In the genomic region with DNA sequence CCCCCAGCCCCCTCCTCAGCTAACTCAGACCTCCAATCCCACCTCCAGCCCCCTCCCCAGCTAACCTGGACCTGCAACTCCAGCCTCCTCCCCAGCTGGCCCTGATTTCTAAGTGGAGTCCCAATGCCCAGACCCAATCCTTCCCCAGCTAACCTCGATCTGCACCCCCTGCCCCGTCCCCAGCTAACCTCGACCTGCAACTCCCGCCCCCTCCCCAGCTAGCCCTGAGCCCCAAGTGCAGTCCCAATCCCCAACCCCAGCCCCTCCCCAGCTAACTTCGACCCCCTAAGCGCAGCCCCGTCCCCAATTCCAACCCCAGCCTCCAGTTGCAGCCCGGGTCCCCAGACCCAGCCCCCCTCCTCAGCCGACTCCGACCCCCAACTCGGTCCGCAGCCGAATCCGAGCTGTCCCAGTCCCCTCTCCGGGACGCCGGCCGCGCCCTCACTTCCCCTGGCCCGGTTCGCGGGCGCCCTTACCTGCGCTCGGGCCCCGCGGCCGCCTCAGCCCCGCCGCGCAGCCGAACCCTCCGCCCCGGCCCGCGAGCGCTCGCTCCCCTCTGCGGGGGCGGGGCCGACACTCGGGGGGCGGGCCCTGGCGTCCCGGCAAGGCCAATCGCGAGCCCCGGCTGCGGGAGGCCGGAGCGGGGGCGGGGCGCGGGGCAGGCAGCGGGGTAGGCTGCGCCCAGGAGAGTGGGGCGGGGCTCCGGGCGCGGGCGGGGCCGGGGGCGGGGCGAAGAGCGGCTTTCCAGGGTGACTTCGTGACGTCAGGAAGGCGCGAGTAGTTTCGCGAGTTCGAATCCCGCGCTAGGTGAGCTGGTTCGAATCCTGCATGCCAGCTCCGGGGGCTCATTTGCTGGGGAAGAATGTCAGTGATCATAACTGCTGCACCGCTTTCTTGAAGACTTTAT, we compare ENCODE assay signal across 8 cellular contexts. TPM values are rescaled to one million over a fixed set of nuclear protein-coding genes. Genes with fewer than 3 reads are reported as not detected.
DNase-seq lines count a peak whose midpoint lies in the region; ATAC-seq and TF ChIP-seq lines count a peak whose summit lies in the region.

A gene (minus strand): TSS at position 525 of the 907 bp plus-strand sequence. CDS start 182,006 bp downstream, outside the sequence.

- peak; percentile 84 for ATAC-seq in GM19023 (IDR thresholded peaks at IDR 0.05; ENCODE audit: unreplicated experiment)
- ATAC-seq in HG03460 (IDR thresholded peaks at IDR 0.05; ENCODE audit: unreplicated experiment) = peak; percentile 69
- ATAC-seq in naive thymus-derived CD8-positive, alpha-beta T cell = peak; percentile 99

- peaks cover 4% of the 10 kb centered on the region for H3K4me1 Mint-ChIP-seq in activated T-helper 2 cell treated with anti-CD3 and anti-CD28 coated beads, Interferon-gamma antibody, Interleukin-2, Interleukin-4, amounts not matched to agents 10 μg/mL and 5 μg/mL and 100 μg/mL, durations not matched to agents 14 hours and 24 hours and 36 hours (ENCODE audit: low read depth)
- H3K4me1 Mint-ChIP-seq in naive thymus-derived CD8-positive, alpha-beta T cell = peaks cover 23 to 41% (median 36%) of the 10 kb centered on the region in 4 donors

- POLR2A ChIA-PET in naive thymus-derived CD8-positive, alpha-beta T cell (lab: Charles Lee) = interaction anchor here (0.6 to 2.3 kb wide), 4 partner anchors 8 to 726 kb away, joined by 3 to 6 read pairs (median 3); a partner anchor contains a TSS

- H3K36me3 Mint-ChIP-seq in activated T-helper 2 cell treated with anti-CD3 and anti-CD28 coated beads, Interferon-gamma antibody, Interleukin-2, Interleukin-4, amounts not matched to agents 10 μg/mL and 5 μg/mL and 100 μg/mL, durations not matched to agents 14 hours and 24 hours and 36 hours (ENCODE audit: low read depth) = no peaks in the 10 kb centered on the region
- H3K36me3 Mint-ChIP-seq in naive thymus-derived CD8-positive, alpha-beta T cell = no peaks in the 10 kb centered on the region

- DNase-seq in AG08395 (ENCODE audit: low spot score) (peak; percentile 98), Peyer's patch (peak; percentile 94 to 97 (median 97)), fibroblast of mammary gland (ENCODE audit: low read depth) (peak; percentile 70)
- DNase-seq in activated T-helper 2 cell treated with anti-CD3 and anti-CD28 coated beads, Interferon-gamma antibody, Interleukin-2, Interleukin-4, amounts not matched to agents 10 μg/mL and 5 μg/mL and 100 μg/mL, durations not matched to agents 14 hours and 24 hours and 36 hours (ENCODE audit: low spot score) = peak; percentile 88
- DNase-seq in naive thymus-derived CD8-positive, alpha-beta T cell = peak; percentile 87 to 100 (median 96)
- peak; percentile 86 to 90 for DNase-seq in stimulated activated CD8-positive, alpha-beta memory T cell treated with anti-CD3 and anti-CD28 coated beads, Interleukin-7, amount 100 ng/mL, for 48 hours (ENCODE audit: extremely low read depth in 1 of 2, low read depth in 1 of 2)

- intact Hi-C loops in activated T-helper 2 cell treated with anti-CD3 and anti-CD28 coated beads, Interferon-gamma antibody, Interleukin-2, Interleukin-4, amounts not matched to agents 10 μg/mL and 5 μg/mL and 100 μg/mL, durations not matched to agents 14 hours and 24 hours and 36 hours (cut with micrococcal nuclease) = no loop called here

- peak in 1 of 2 donors; percentile 29 for TF ChIP-seq POLR2A in Peyer's patch (IDR thresholded peaks at IDR 0.05)

- H3K36me3 ChIP-seq in Peyer's patch = no peaks in the 10 kb centered on the region

- H3K27ac Mint-ChIP-seq in activated T-helper 2 cell treated with anti-CD3 and anti-CD28 coated beads, Interferon-gamma antibody, Interleukin-2, Interleukin-4, amounts not matched to agents 10 μg/mL and 5 μg/mL and 100 μg/mL, durations not matched to agents 14 hours and 24 hours and 36 hours = no peak within 1 kb of the TSS
- peak within 1 kb of the TSS; percentile 48 to 90 (median 76) for H3K27ac Mint-ChIP-seq in naive thymus-derived CD8-positive, alpha-beta T cell

- H3K4me3 Mint-ChIP-seq in activated T-helper 2 cell treated with anti-CD3 and anti-CD28 coated beads, Interferon-gamma antibody, Interleukin-2, Interleukin-4, amounts not matched to agents 10 μg/mL and 5 μg/mL and 100 μg/mL, durations not matched to agents 14 hours and 24 hours and 36 hours (ENCODE audit: low read depth) = peak within 1 kb of the TSS; percentile 60
- H3K4me3 Mint-ChIP-seq in naive thymus-derived CD8-positive, alpha-beta T cell = peak within 1 kb of the TSS; percentile 63 to 86 (median 79)

- H3K27me3 ChIP-seq in Peyer's patch = no peaks in the 10 kb centered on the region

- TF ChIP-seq CTCF in Peyer's patch (IDR thresholded peaks at IDR 0.05) (no peak), fibroblast of mammary gland (conservative IDR thresholded peaks at IDR 0.05; ENCODE audit: control insufficient read depth, insufficient read depth, low read depth, low read length) (no peak)

- peaks cover 7% of the 10 kb centered on the region for H3K27me3 Mint-ChIP-seq in activated T-helper 2 cell treated with anti-CD3 and anti-CD28 coated beads, Interferon-gamma antibody, Interleukin-2, Interleukin-4, amounts not matched to agents 10 μg/mL and 5 μg/mL and 100 μg/mL, durations not matched to agents 14 hours and 24 hours and 36 hours (ENCODE audit: low read depth)
- H3K27me3 Mint-ChIP-seq in naive thymus-derived CD8-positive, alpha-beta T cell = no peaks in the 10 kb centered on the region

- H3K27ac ChIP-seq in Peyer's patch = peak within 1 kb of the TSS; percentile 23 to 92 (median 70)

- peak within 1 kb of the TSS; percentile 56 to 75 (median 65) for H3K4me3 ChIP-seq in Peyer's patch
- H3K4me3 ChIP-seq in fibroblast of mammary gland (ENCODE audit: control insufficient read depth, low read depth, low read length) = peak within 1 kb of the TSS; percentile 34

- H3K9me3 ChIP-seq in Peyer's patch = no peaks in the 10 kb centered on the region

- H3K4me1 ChIP-seq in Peyer's patch = peaks cover 0 to 10% (median 8%) of the 10 kb centered on the region in 4 donors

- no peaks in the 10 kb centered on the region for H3K9me3 Mint-ChIP-seq in activated T-helper 2 cell treated with anti-CD3 and anti-CD28 coated beads, Interferon-gamma antibody, Interleukin-2, Interleukin-4, amounts not matched to agents 10 μg/mL and 5 μg/mL and 100 μg/mL, durations not matched to agents 14 hours and 24 hours and 36 hours
- H3K9me3 Mint-ChIP-seq in naive thymus-derived CD8-positive, alpha-beta T cell = no peaks in the 10 kb centered on the region

RNA-seq across cellular contexts. Expression of the gene that starts here (rescaled TPM):
- 10 to 100 TPM in 1 of 4 donors, 1 to 10 TPM in 3; 1.2 to 14.9 (median 2.0) TPM for total RNA-seq in Peyer's patch
- total RNA-seq in activated T-helper 2 cell treated with anti-CD3 and anti-CD28 coated beads, Interferon-gamma antibody, Interleukin-2, Interleukin-4, amounts not matched to agents 10 μg/mL and 5 μg/mL and 100 μg/mL, durations not matched to agents 14 hours and 24 hours and 36 hours = 0.16 TPM in 2 replicates
- 1 to 10 TPM; 8.5 TPM for total RNA-seq in naive thymus-derived CD8-positive, alpha-beta T cell
- polyA plus RNA-seq in naive thymus-derived CD8-positive, alpha-beta T cell = 1 to 10 TPM; 1.8 to 4.2 (median 2.5) TPM

Comparison
In these comparisons a context has a peak if more than half of its experiments do, and no peak if none do; other contexts are left out.
1. Peak in every context shown above with its lines: DNase-seq, ATAC-seq, H3K4me3 ChIP-seq and H3K27ac ChIP-seq.
2. Peak in DNase-seq in activated T-helper 2 cell treated with anti-CD3 and anti-CD28 coated beads, Interferon-gamma antibody, Interleukin-2, Interleukin-4, amounts not matched to agents 10 μg/mL and 5 μg/mL and 100 μg/mL, durations not matched to agents 14 hours and 24 hours and 36 hours; RNA of the gene not detected or under 1 TPM.